Comparison of ENCODE assay signal across 17 cellular contexts in the genomic region with DNA sequence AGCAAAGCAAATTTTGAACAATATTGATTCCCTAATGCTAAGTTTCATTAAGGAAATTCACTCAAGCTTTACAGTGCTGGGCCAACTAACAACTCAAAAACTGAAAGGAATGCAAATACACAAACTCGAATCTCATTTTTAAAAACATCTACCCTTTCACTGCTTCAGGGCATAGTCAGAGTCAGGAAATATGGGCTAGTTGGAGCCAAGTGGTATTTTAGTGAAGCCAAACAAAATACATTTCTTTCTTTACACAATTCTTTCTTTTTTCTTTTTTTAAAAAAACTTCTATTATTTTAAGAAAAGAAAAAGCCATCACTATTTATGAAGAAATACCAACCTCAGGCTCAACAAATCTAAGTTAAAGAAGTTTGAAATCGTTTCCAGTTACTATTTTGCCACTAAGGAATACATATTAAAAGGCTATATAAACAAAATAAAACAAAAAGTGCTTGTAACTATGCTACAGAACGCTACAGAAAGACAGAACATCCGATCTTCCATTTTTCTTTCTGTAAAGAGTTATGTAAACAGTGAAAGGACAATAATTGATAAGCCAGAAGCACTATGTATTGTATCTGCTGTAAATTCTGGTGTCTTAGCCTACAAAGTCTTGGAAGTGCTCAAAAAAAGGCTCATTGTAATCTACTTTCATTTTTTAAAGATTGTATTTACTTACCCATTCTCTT.
DNase-seq lines count a peak whose midpoint lies in the region; ATAC-seq and TF ChIP-seq lines count a peak whose summit lies in the region.
"Had no signal": no experiment of that assay in that cellular context is flagged by ENCODE, and none has a peak within 500 bp of the region (broad histone marks: within the 10 kb centered on the region; RNA-seq: fewer than 3 reads in every experiment).

No MANE protein-coding gene starts in this region.

- H3K27me3 Mint-ChIP-seq in chondrocyte (ENCODE audit: low read depth) = no peaks in the 10 kb centered on the region
- H3K27me3 Mint-ChIP-seq: memory B cell had no signal

- intact Hi-C loops in lower lobe of right lung (cut with DNase I) (no loop called here), right lobe of liver (cut with DNase I) (loop anchor here in 1 of 2 donors (10.0 kb wide), 1 partner anchor 470 kb away; no protein-coding TSS in a partner anchor)

- H3K27me3 ChIP-seq in osteoblast (ENCODE audit: insufficient read depth, low read length) (no peaks in the 10 kb centered on the region), lower lobe of right lung (ENCODE audit: low read depth) (no peaks in the 10 kb centered on the region), right lobe of liver (no peaks in the 10 kb centered on the region)
- H3K27me3 ChIP-seq: BLaER1, neutrophil, right atrium auricular region, suprapubic skin had no signal

- H2AFZ ChIP-seq in osteoblast (ENCODE audit: low read length) = peak overlapping the region; percentile 68

- no peaks in the 10 kb centered on the region for H3K9me3 Mint-ChIP-seq in chondrocyte (ENCODE audit: low read depth)
- H3K9me3 Mint-ChIP-seq: memory B cell had no signal

- peak overlapping the region; percentile 91 for H3K27ac Mint-ChIP-seq in chondrocyte (ENCODE audit: unreplicated experiment)
- H3K27ac Mint-ChIP-seq: memory B cell had no signal

- WGBS in right lobe of liver (ENCODE audit: insufficient coverage, low coverage, low lambda C conversion rate, missing lambda C conversion rate) = 61% methylated on average over 4 of the region's 4 CpGs

- TF ChIP-seq POLR2A in right lobe of liver (IDR thresholded peaks at IDR 0.05) = no peak

- H3K36me3 Mint-ChIP-seq in chondrocyte (ENCODE audit: low read depth) = no peaks in the 10 kb centered on the region
- H3K36me3 Mint-ChIP-seq: memory B cell had no signal

- H3K27ac ChIP-seq in osteoblast (ENCODE audit: low read depth, low read length) (peak overlapping the region; percentile 77), lower lobe of right lung (no peak overlapping the region), right lobe of liver (no peak overlapping the region)
- H3K27ac ChIP-seq: BLaER1, neutrophil, suprapubic skin had no signal

- peaks cover 31% of the 10 kb centered on the region for H3K4me1 Mint-ChIP-seq in chondrocyte (ENCODE audit: low read depth)

- H3K36me3 ChIP-seq in osteoblast (ENCODE audit: insufficient read depth, low read length) (no peaks in the 10 kb centered on the region), lower lobe of right lung (no peaks in the 10 kb centered on the region), right lobe of liver (no peaks in the 10 kb centered on the region)
- H3K36me3 ChIP-seq: BLaER1, neutrophil, right atrium auricular region, suprapubic skin had no signal

- H3K4me2 ChIP-seq in osteoblast (ENCODE audit: insufficient read depth, low read length) = peak overlapping the region; percentile 75
- H3K4me2 ChIP-seq: BLaER1 had no signal

- peak overlapping the region; percentile 41 for H3K4me3 Mint-ChIP-seq in chondrocyte (ENCODE audit: unreplicated experiment)
- H3K4me3 Mint-ChIP-seq: memory B cell had no signal

- no peaks in the 10 kb centered on the region for H3K9me3 ChIP-seq in osteoblast (ENCODE audit: low read depth, low read length)
- H3K9me3 ChIP-seq in lower lobe of right lung = no peaks in the 10 kb centered on the region
- H3K9me3 ChIP-seq in right lobe of liver = no peaks in the 10 kb centered on the region
- H3K9me3 ChIP-seq: BLaER1, neutrophil, right atrium auricular region, suprapubic skin had no signal

- H3K4me1 ChIP-seq in osteoblast (ENCODE audit: insufficient read depth, low read length) (peaks cover 20% of the 10 kb centered on the region), lower lobe of right lung (peaks cover 9% of the 10 kb centered on the region), right lobe of liver (no peaks in the 10 kb centered on the region)
- H3K4me1 ChIP-seq: BLaER1 had no signal

- no peak for ATAC-seq in HG03175 (IDR thresholded peaks at IDR 0.05; ENCODE audit: unreplicated experiment)
- no peak for ATAC-seq in lower lobe of right lung
- ATAC-seq in right lobe of liver = no peak

- H3K79me2 ChIP-seq in osteoblast (ENCODE audit: insufficient read depth, low read length) = no peaks in the 10 kb centered on the region

- DNase-seq in GM03348 (ENCODE audit: low spot score) (peak; percentile 36), OCI-M1 (lab: John Stamatoyannopoulos, UW) (peak; percentile 13), chondrocyte (ENCODE audit: low spot score) (no peak), osteoblast (ENCODE audit: insufficient read length, low spot score, missing footprints) (peak; percentile 27), lower lobe of right lung (no peak), inferior parietal cortex (ENCODE audit: extremely low spot score) (no peak), right lobe of liver (no peak)
- DNase-seq: activated CD8-positive, alpha-beta memory T cell treated with anti-CD3 and anti-CD28 coated beads for 24 hours; activated gamma-delta T cell; aorta; NCI-H1930 had no signal

- no peaks in the 10 kb centered on the region for H4K20me1 ChIP-seq in osteoblast (ENCODE audit: insufficient read depth, low read length)
- H4K20me1 ChIP-seq: BLaER1 had no signal

- H3K4me3 ChIP-seq in osteoblast (ENCODE audit: insufficient read depth, low read length) (peak overlapping the region; percentile 45), lower lobe of right lung (no peak overlapping the region), right lobe of liver (no peak overlapping the region)
- H3K4me3 ChIP-seq: BLaER1, right atrium auricular region, suprapubic skin had no signal

- no peak for TF ChIP-seq CTCF in chondrocyte (IDR thresholded peaks at IDR 0.05)
- no peak for TF ChIP-seq CTCF in osteoblast (IDR thresholded peaks at IDR 0.05; ENCODE audit: extremely low read depth, low read depth, low read length)
- no peak for TF ChIP-seq CTCF in lower lobe of right lung (IDR thresholded peaks at IDR 0.05)
- TF ChIP-seq CTCF in right lobe of liver (IDR thresholded peaks at IDR 0.05) = no peak

Comparison
In these comparisons a context has a peak if more than half of its experiments do, and no peak if none do; other contexts are left out.
1. DNase-seq: peak in GM03348 (single experiment), OCI-M1 (single experiment) and osteoblast (single experiment); none in chondrocyte (single experiment), lower lobe of right lung (single experiment), inferior parietal cortex (single experiment) and right lobe of liver (0 of 3).